ENCODE assay signal across 8 cellular contexts in the genomic region with DNA sequence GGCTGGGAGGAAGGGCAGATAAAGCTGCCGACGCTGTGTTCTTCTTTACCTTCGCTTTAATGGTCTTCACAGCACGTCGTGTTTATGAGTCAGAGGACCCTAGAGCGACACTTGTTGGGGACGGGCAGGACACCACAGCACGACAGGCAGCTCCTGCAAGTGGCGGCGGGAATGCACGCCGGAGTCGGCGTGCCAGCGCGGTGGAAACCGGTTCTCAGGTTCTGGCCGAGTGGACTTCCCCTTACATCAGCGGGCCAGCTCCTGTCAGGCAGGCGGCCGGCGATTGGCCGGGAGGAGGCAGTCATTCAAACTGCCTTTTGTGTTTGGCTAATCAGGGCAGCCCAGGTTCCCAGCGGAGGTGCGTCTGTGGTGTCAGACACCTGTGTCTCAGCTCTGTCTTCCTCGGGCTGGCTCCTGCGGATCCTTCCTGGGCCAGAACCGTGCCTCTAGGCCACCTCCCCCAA.
A peak's percentile ranks its signal among the peaks of the same experiment; 100 is the strongest.
DNase-seq lines count a peak whose midpoint lies in the region; ATAC-seq, FAIRE-seq and TF ChIP-seq lines count a peak whose summit lies in the region.

No MANE protein-coding gene starts in this region.

- peak; percentile 20 for FAIRE-seq in keratinocyte (lab: Jason Lieb, UNC)

- H3K4me1 ChIP-seq in keratinocyte (ENCODE audit: control insufficient read depth, extremely low read depth, insufficient read depth, low read length) = no peaks in the 10 kb centered on the region
- peaks cover 50% of the 10 kb centered on the region for H3K4me1 ChIP-seq in smooth muscle cell (ENCODE audit: low read depth)
- no peaks in the 10 kb centered on the region for H3K4me1 ChIP-seq in Karpas-422 (ENCODE audit: low read length)

- H3K4me2 ChIP-seq in keratinocyte (ENCODE audit: control insufficient read depth, extremely low read depth, insufficient read depth, low read depth, low read length) (peak overlapping the region; percentile 85), smooth muscle cell (peak overlapping the region; percentile 90), Karpas-422 (ENCODE audit: low read depth, low read length, poor library complexity, severe bottlenecking) (no peak overlapping the region)

- H2AFZ ChIP-seq in keratinocyte (ENCODE audit: control insufficient read depth, low read length) = peak overlapping the region; percentile 86
- peak overlapping the region; percentile 83 for H2AFZ ChIP-seq in smooth muscle cell (ENCODE audit: low read depth)
- H2AFZ ChIP-seq in Karpas-422 (ENCODE audit: low read length) = no peak overlapping the region

- ATAC-seq in HG02759 (IDR thresholded peaks at IDR 0.05; ENCODE audit: unreplicated experiment) = peak; percentile 88
- no peak for ATAC-seq in GM18505 (IDR thresholded peaks at IDR 0.05; ENCODE audit: unreplicated experiment)

- in situ Hi-C loops in GM13977 (cut with MboI; ENCODE audit: low pct_unique_long_range_greater_than_20kb, low sequenced_read_pairs, unreplicated experiment) = no loop called here

- no peak for TF ChIP-seq CTCF in GM13977 (IDR thresholded peaks at IDR 0.05; ENCODE audit: extremely low read depth, insufficient read depth, missing control alignments)
- TF ChIP-seq CTCF in keratinocyte (optimal IDR thresholded peaks at IDR 0.05 in 1 of 3, IDR thresholded peaks at IDR 0.05 in 1 of 3, conservative IDR thresholded peaks at IDR 0.05 in 1 of 3; ENCODE audit: extremely low read depth in 1 of 3, insufficient read depth in 2 of 3, low read length in 3 of 3) = peak in 2 of 3 experiments; percentile 18 to 33
- TF ChIP-seq CTCF in smooth muscle cell (IDR thresholded peaks at IDR 0.05; ENCODE audit: borderline replicate concordance, insufficient read depth, poor library complexity, severe bottlenecking) = no peak

- no peaks in the 10 kb centered on the region for H3K79me2 ChIP-seq in keratinocyte (ENCODE audit: control insufficient read depth, insufficient read depth, low read length)
- peaks cover 13% of the 10 kb centered on the region for H3K79me2 ChIP-seq in smooth muscle cell (ENCODE audit: low read depth)
- no peaks in the 10 kb centered on the region for H3K79me2 ChIP-seq in Karpas-422 (ENCODE audit: low read length)

- H3K9me1 ChIP-seq in keratinocyte (ENCODE audit: control insufficient read depth, extremely low read depth, insufficient read depth, low read length) = no peaks in the 10 kb centered on the region

- H3K9me2 ChIP-seq in Karpas-422 (replicated peaks; ENCODE audit: insufficient read depth, low read length) = no peaks in the 10 kb centered on the region

- H3K36me3 ChIP-seq in keratinocyte (ENCODE audit: control insufficient read depth in 2 of 2, extremely low read depth in 1 of 2, insufficient read depth in 2 of 2, low read length in 2 of 2) (no peaks in the 10 kb centered on the region), smooth muscle cell (ENCODE audit: low read depth) (no peaks in the 10 kb centered on the region), Karpas-422 (ENCODE audit: insufficient read depth, low read length) (no peaks in the 10 kb centered on the region)

- peak overlapping the region; percentile 21 to 68 (median 52) for H3K4me3 ChIP-seq in keratinocyte (ENCODE audit: control insufficient read depth in 2 of 3, extremely low read depth in 1 of 3, insufficient read depth in 2 of 3, low read depth in 1 of 3, low read length in 3 of 3)
- H3K4me3 ChIP-seq in smooth muscle cell = peak overlapping the region; percentile 44
- H3K4me3 ChIP-seq in Karpas-422 (ENCODE audit: low read length) = no peak overlapping the region

- dilution Hi-C loops in keratinocyte (cut with MboI; ENCODE audit: extremely low pct_ligation_motif_present, low sequenced_read_pairs) = no loop called here

- DNase-seq in GM13977 (ENCODE audit: low spot score) (peak; percentile 73), NCI-H69 (lab: John Stamatoyannopoulos, UW) (peak; percentile 90), caudate nucleus (lab: John Stamatoyannopoulos, UW) (peak in 17 of 61 donors; percentile 1 to 96 (median 11)), keratinocyte (ENCODE audit: low read depth, low spot score) (no peak), smooth muscle cell (lab: John Stamatoyannopoulos, UW; ENCODE audit: unreplicated experiment) (peak; percentile 8), Karpas-422 (no peak)

- no peak for TF ChIP-seq POLR2A in GM18505 (IDR thresholded peaks at IDR 0.05; ENCODE audit: borderline replicate concordance, extremely low read depth, insufficient read depth, insufficient read length)

- WGBS in smooth muscle cell (ENCODE audit: low lambda C conversion rate) = 2% methylated on average over 28 of the region's 28 CpGs

- H3K9ac ChIP-seq in keratinocyte (ENCODE audit: control insufficient read depth, extremely low read depth, insufficient read depth, low read length) (peak overlapping the region; percentile 48), smooth muscle cell (ENCODE audit: low read depth) (peak overlapping the region; percentile 79), Karpas-422 (ENCODE audit: low read length) (no peak overlapping the region)

- peaks cover 18% of the 10 kb centered on the region for H3K27me3 ChIP-seq in keratinocyte (ENCODE audit: control insufficient read depth, extremely low read depth, insufficient read depth, low read length)
- H3K27me3 ChIP-seq in smooth muscle cell (ENCODE audit: low read depth) = no peaks in the 10 kb centered on the region
- H3K27me3 ChIP-seq in Karpas-422 (ENCODE audit: low read length) = no peaks in the 10 kb centered on the region

- H3F3A ChIP-seq in smooth muscle cell (ENCODE audit: low read depth) = peaks cover 17% of the 10 kb centered on the region

- no peaks in the 10 kb centered on the region for H4K20me1 ChIP-seq in keratinocyte (ENCODE audit: control insufficient read depth, extremely low read depth, insufficient read depth, low read length)
- H4K20me1 ChIP-seq in smooth muscle cell (ENCODE audit: low read depth) = no peaks in the 10 kb centered on the region
- no peaks in the 10 kb centered on the region for H4K20me1 ChIP-seq in Karpas-422 (ENCODE audit: insufficient read depth, low read depth, low read length)

- H3K27ac ChIP-seq in caudate nucleus (ENCODE audit: low read depth, low read length) = peak overlapping the region; percentile 11
- H3K27ac ChIP-seq in keratinocyte (ENCODE audit: control insufficient read depth, insufficient read depth, low read length) = no peak overlapping the region
- peak overlapping the region; percentile 82 for H3K27ac ChIP-seq in smooth muscle cell (ENCODE audit: low read depth)
- H3K27ac ChIP-seq in Karpas-422 (ENCODE audit: low read length) = no peak overlapping the region

- H3K9me3 ChIP-seq in keratinocyte (ENCODE audit: control insufficient read depth, low read depth, low read length) = no peaks in the 10 kb centered on the region
- H3K9me3 ChIP-seq in smooth muscle cell (replicated peaks; ENCODE audit: low read depth) = no peaks in the 10 kb centered on the region
- H3K9me3 ChIP-seq in Karpas-422 (ENCODE audit: low read length) = no peaks in the 10 kb centered on the region

Comparison
In these comparisons a context has a peak if more than half of its experiments do, and no peak if none do; other contexts are left out.
1. DNase-seq: peak in GM13977 (single experiment), NCI-H69 (single experiment) and smooth muscle cell (single experiment); none in keratinocyte (single experiment) and Karpas-422 (single experiment).
2. CTCF ChIP-seq: peak in keratinocyte (2 of 3); none in GM13977 (single experiment) and smooth muscle cell (single experiment).
3. H3K27ac ChIP-seq: peak in caudate nucleus (single experiment) and smooth muscle cell (single experiment); none in keratinocyte (single experiment) and Karpas-422 (single experiment).